8 cellular contexts compared by ENCODE assay signal in genomic region chr1:45339694-45340558, GRCh38. TPM values are rescaled to one million over a fixed set of nuclear protein-coding genes. Genes with fewer than 3 reads are reported as not detected.
DNase-seq lines count a peak whose midpoint lies in the region; ATAC-seq and TF ChIP-seq lines count a peak whose summit lies in the region.

MUTYH (minus strand) TSS chr1:45340440; CDS start chr1:45334505, 5,935 bp downstream.
TOE1 (plus strand) TSS chr1:45340170; CDS start chr1:45340253, 83 bp downstream.

- H3K36me3 ChIP-seq in OCI-LY3 (replicated peaks; ENCODE audit: low read depth, low read length) = peaks cover 20% of the 10 kb centered on the region
- H3K36me3 ChIP-seq in mesodermal cell (ENCODE audit: control insufficient read depth, insufficient read depth, low read length) = peaks cover 49% of the 10 kb centered on the region

- H3K79me2 ChIP-seq in OCI-LY3 (ENCODE audit: low read length) = peaks cover 33% of the 10 kb centered on the region

- peak within 1 kb of the TSS; percentile 87 for H3K9ac ChIP-seq in OCI-LY3 (ENCODE audit: low read length)

- H3K4me1 Mint-ChIP-seq in endothelial cell (ENCODE audit: unreplicated experiment) = peaks cover 55% of the 10 kb centered on the region

- no peaks in the 10 kb centered on the region for H4K20me1 ChIP-seq in OCI-LY3 (ENCODE audit: insufficient read depth, low read length)

- peak; percentile 78 for ATAC-seq in GM21526 (IDR thresholded peaks at IDR 0.05; ENCODE audit: low FRiP score, unreplicated experiment)

- H3K27ac Mint-ChIP-seq in endothelial cell (ENCODE audit: unreplicated experiment) = peak within 1 kb of the TSS; percentile 96

- H3K4me1 ChIP-seq in OCI-LY3 (ENCODE audit: low read length) (peaks cover 9% of the 10 kb centered on the region), mesodermal cell (ENCODE audit: control insufficient read depth, insufficient read depth, low read length, poor library complexity, severe bottlenecking) (peaks cover 8% of the 10 kb centered on the region)

- H2AFZ ChIP-seq in OCI-LY3 (ENCODE audit: low read depth, low read length) = peak within 1 kb of the TSS; percentile 6; the same call in 1 of the 2 replicates

- H3K27me3 Mint-ChIP-seq in endothelial cell (ENCODE audit: unreplicated experiment) = peaks cover 7% of the 10 kb centered on the region

- DNase-seq in DMS 273 (lab: John Stamatoyannopoulos, UW; ENCODE audit: unreplicated experiment) (peak; percentile 98), HuH-7.5 (ENCODE audit: low spot score) (peak; percentile 86), endothelial cell (ENCODE audit: low spot score) (peak; percentile 93)
- DNase-seq in activated CD8-positive, alpha-beta memory T cell treated with anti-CD3 and anti-CD28 coated beads, Interleukin-2, amount 50 U/mL, for 48 hours = peak; percentile 97
- DNase-seq in stimulated activated CD8-positive, alpha-beta memory T cell treated with anti-CD3 and anti-CD28 coated beads, Interleukin-15, amount 100 ng/mL, for 24 hours (ENCODE audit: low read depth) = peak; percentile 86

- peak within 1 kb of the TSS; percentile 80 for H3K27ac ChIP-seq in OCI-LY3 (ENCODE audit: low read length)
- peak within 1 kb of the TSS; percentile 97 for H3K27ac ChIP-seq in mesodermal cell (ENCODE audit: low read depth, low read length, severe bottlenecking)

- H3K4me2 ChIP-seq in OCI-LY3 (ENCODE audit: low read length) = peak within 1 kb of the TSS; percentile 89

- WGBS in mesodermal cell (ENCODE audit: insufficient coverage in 2 of 2), 2 experiments = 0% methylated on average over 68 of the region's 74 CpGs

- no peaks in the 10 kb centered on the region for H3K9me3 Mint-ChIP-seq in endothelial cell (ENCODE audit: unreplicated experiment)

- peak within 1 kb of the TSS; percentile 100 for H3K4me3 Mint-ChIP-seq in endothelial cell (ENCODE audit: unreplicated experiment)

- H3K4me3 ChIP-seq in OCI-LY3 (ENCODE audit: low read length) (peak within 1 kb of the TSS; percentile 86), mesodermal cell (ENCODE audit: extremely low read depth, insufficient read depth, low read length, poor library complexity, severe bottlenecking) (peak within 1 kb of the TSS; percentile 77)

- H3K9me3 ChIP-seq in OCI-LY3 (ENCODE audit: insufficient read depth, low read length) = no peaks in the 10 kb centered on the region
- peaks cover 5% of the 10 kb centered on the region for H3K9me3 ChIP-seq in mesodermal cell (ENCODE audit: control insufficient read depth, low read length)

- H3K27me3 ChIP-seq in OCI-LY3 (ENCODE audit: low read depth, low read length) = no peaks in the 10 kb centered on the region

- TF ChIP-seq CTCF in OCI-LY3 (IDR thresholded peaks at IDR 0.05; ENCODE audit: low read depth, low read length) = no peak
- TF ChIP-seq CTCF in endothelial cell (IDR thresholded peaks at IDR 0.05; ENCODE audit: unreplicated experiment) = no peak

- H3K36me3 Mint-ChIP-seq in endothelial cell (ENCODE audit: low read depth, unreplicated experiment) = peaks cover 15% of the 10 kb centered on the region

RNA-seq across cellular contexts. Expression of gene MUTYH, which starts in this region (rescaled TPM):
- 31.5 TPM for total RNA-seq in endothelial cell (ENCODE audit: unreplicated experiment)
- polyA plus RNA-seq in mesodermal cell (2013, experiment 1 of 2) = 22.3 TPM
- polyA plus RNA-seq in mesodermal cell (2013, experiment 2 of 2) = 23.0 TPM

RNA-seq across cellular contexts. Expression of gene TOE1, which starts in this region (rescaled TPM):
- 9.7 TPM for total RNA-seq in endothelial cell (ENCODE audit: unreplicated experiment)
- 8.5 TPM for polyA plus RNA-seq in mesodermal cell (2013, experiment 1 of 2)
- polyA plus RNA-seq in mesodermal cell (2013, experiment 2 of 2) = 7.3 TPM

Comparison
In these comparisons a context has a peak if more than half of its experiments do, and no peak if none do; other contexts are left out.
1. Peak in every context shown above with its lines: DNase-seq, ATAC-seq, H3K4me3 ChIP-seq and H3K27ac ChIP-seq.